In the genomic region with DNA sequence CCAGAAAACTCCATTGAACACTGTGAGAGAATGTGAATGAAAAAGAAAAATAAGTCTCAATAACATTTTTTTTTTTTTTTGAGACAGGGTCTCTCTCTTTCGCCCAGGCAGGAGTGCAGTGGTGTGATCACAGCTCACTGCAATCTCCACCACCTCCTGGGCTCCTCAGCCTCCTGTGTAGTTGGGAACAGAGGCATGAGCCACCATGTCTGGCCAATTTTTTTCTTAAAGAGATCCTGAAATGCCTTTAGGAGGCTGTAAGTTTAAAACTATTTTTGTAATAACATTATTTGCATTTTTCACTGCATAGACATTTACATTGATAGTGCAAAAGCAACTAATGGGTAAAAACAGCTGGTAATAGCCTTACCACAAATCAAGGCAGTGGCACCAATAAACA, we compare ENCODE assay signal across 7 cellular contexts.
"Had no signal": no experiment of that assay in that cellular context is flagged by ENCODE, and none has a peak within 500 bp of the region (broad histone marks: within the 10 kb centered on the region; RNA-seq: fewer than 3 reads in every experiment).

No MANE protein-coding gene starts in this region.

- H3K4me3 ChIP-seq: GM23338, K562 had no signal

- H3K4me3 Mint-ChIP-seq: GM23338, H9 had no signal

- H2AFZ ChIP-seq: GM23338 had no signal

- H3K4me2 ChIP-seq: GM23338 had no signal

- H3K4me1 Mint-ChIP-seq: GM23338, H9 had no signal

- H3K9me3 Mint-ChIP-seq: GM23338, H9 had no signal

- H3K27ac Mint-ChIP-seq: GM23338, H9 had no signal

- DNase-seq: H9, HCEC 1CT, KG1 had no signal

- H3K27ac ChIP-seq: HL-60 had no signal

- ATAC-seq: GM23338, HepG2, K562 had no signal
